8 cellular contexts compared by ENCODE assay signal in the genomic region with DNA sequence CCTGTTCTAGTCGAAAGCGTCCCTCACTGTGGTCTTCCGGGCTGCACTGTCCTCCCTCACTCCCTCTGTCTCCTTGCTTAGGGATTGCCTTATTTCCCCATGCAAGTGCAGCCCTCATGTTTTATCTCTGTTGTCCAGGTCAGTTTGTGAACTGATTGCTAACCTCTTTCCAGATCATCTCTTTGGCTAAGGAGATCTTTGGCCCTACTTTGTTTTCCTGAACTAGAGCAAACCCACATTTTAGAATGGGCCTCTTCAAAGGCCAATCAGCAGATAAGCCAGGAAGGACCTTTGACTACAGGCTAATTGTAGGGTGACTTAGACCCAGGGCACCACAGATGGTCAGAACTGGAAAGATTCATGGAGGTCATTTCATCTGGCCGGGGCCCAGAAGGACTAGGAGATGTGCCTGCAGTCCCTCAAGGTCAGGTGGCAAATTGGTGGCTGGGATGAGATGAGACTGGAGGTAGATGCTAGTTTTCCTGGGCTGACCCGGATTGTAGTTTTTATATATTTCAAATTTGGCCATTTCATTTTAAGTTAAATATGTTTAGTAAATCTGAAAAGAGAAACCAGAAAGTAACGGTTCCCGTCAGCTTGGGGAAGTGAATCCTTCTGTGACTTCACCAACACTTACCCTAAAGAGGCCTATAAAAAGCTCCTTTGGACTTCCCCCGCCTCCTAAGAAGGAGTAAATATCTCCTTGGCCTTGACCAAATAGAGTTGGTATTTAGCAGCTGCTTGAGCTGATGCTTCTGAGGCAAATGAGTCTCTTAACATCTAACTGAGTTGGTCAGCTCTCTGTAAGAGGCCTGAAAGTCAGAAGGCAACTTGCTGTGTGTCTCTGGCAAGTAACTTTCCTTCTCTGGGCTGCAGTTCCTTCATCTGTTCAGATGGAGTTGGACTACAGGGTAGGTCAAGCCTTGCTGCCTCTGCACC. TPM values are rescaled to one million over a fixed set of nuclear protein-coding genes. Genes with fewer than 3 reads are reported as not detected.
DNase-seq lines count a peak whose midpoint lies in the region; ATAC-seq, FAIRE-seq and TF ChIP-seq lines count a peak whose summit lies in the region.

No MANE protein-coding gene starts in this region.

- ATAC-seq in GM19452 (IDR thresholded peaks at IDR 0.05; ENCODE audit: unreplicated experiment) (peak; percentile 56), HG03457 (IDR thresholded peaks at IDR 0.05; ENCODE audit: unreplicated experiment) (peak; percentile 56), GM12878 (peak; percentile 74)

- in situ Hi-C loops in GM12878 (cut with MboI) = no loop called here

- H3K4me3 ChIP-seq in GM08714 (ENCODE audit: low read length) (peak overlapping the region; percentile 50; the same call in 1 of the 2 replicates), GM12878 (peak overlapping the region; percentile 59; the same call in 1 of the 2 replicates), stomach (no peak overlapping the region)

- H3K4me1 ChIP-seq in GM12878 (ENCODE audit: control insufficient read depth, insufficient read depth, low read length) (peaks cover 68% of the 10 kb centered on the region), stomach (peaks cover 0 to 13% (median under 1%) of the 10 kb centered on the region in 4 donors)

- peak overlapping the region; percentile 95 for H3K4me2 ChIP-seq in GM12878 (ENCODE audit: control insufficient read depth, insufficient read depth)

- under 1% methylated on average over 8 of the region's 8 CpGs for WGBS in GM12878 (ENCODE audit: insufficient coverage, insufficient replicate concordance, low lambda C conversion rate, missing lambda C conversion rate)
- 72 to 85% (median 76%) methylated on average over 8 of the region's 8 CpGs for WGBS in stomach, 5 donors

- peak; percentile 84 for FAIRE-seq in GM12878 (lab: Jason Lieb, UNC)
- FAIRE-seq in frontal cortex (lab: Jason Lieb, UNC) = no peak

- TF ChIP-seq EP300 in GM12878 (IDR thresholded peaks at IDR 0.05; ENCODE audit: borderline replicate concordance in 1 of 2, control insufficient read depth in 1 of 2, low read depth in 2 of 2, low read length in 2 of 2) (peak; percentile 93 to 97), stomach (IDR thresholded peaks at IDR 0.05) (no peak)

- peak; percentile 27; the same call in 1 of the 2 replicates for TF ChIP-seq RAD21 in GM12878 (IDR thresholded peaks at IDR 0.05; ENCODE audit: insufficient read depth, low read depth, low read length)

- CTCF ChIA-PET in GM12878 (lab: Yijun Ruan, JAX) = interaction anchor here (0.7 to 3.7 kb wide), 14 partner anchors 12 to 117 kb away, joined by 3 to 48 read pairs (median 5); a partner anchor contains a TSS

- TF ChIP-seq POLR2A in GM12878 (IDR thresholded peaks at IDR 0.05; ENCODE audit: low read depth, low read length) = peak; percentile 79
- no peak for TF ChIP-seq POLR2A in stomach (IDR thresholded peaks at IDR 0.05)

- H3K36me3 ChIP-seq in GM12878 (ENCODE audit: control insufficient read depth in 2 of 2, insufficient read depth in 2 of 2, low read length in 1 of 2) (no peaks in the 10 kb centered on the region), stomach (no peaks in the 10 kb centered on the region)

- POLR2A ChIA-PET in GM12878 (lab: Charles Lee) = interaction anchor here (0.7 to 14.5 kb wide), 19 partner anchors 10 to 337 kb away, joined by 3 to 255 read pairs (median 5); a partner anchor contains a TSS

- BruUV-seq in GM12878 (replicated peaks; lab: Mats Ljungman, UMichigan) = TSS peak; percentile 92

- H3K27me3 ChIP-seq in GM12878 (replicated peaks in 1 of 2; ENCODE audit: control insufficient read depth in 2 of 2, insufficient read depth in 2 of 2, low read length in 1 of 2) = no peaks in the 10 kb centered on the region
- H3K27me3 ChIP-seq in stomach = no peaks in the 10 kb centered on the region

- TF ChIP-seq CTCF in GM12878 (IDR thresholded peaks at IDR 0.05 in 2 of 3, conservative IDR thresholded peaks at IDR 0.05 in 1 of 3; ENCODE audit: control insufficient read depth in 2 of 3, extremely low read depth in 1 of 3, insufficient read depth in 1 of 3, low read depth in 3 of 3, low read length in 3 of 3) (no peak), stomach (IDR thresholded peaks at IDR 0.05) (no peak)

- RAD21 ChIA-PET in GM12878 (lab: Charles Lee; ENCODE audit: unreplicated experiment) = interaction anchor here (0.6 to 13.2 kb wide), 19 partner anchors 8 to 221 kb away, joined by 3 to 364 read pairs (median 8); a partner anchor contains a TSS

- H3K27ac ChIP-seq in GM12878 (ENCODE audit: control insufficient read depth, insufficient read depth) (peak overlapping the region; percentile 97), stomach (peak overlapping the region; percentile 36 to 82 (median 56))

- H3K9me3 ChIP-seq in GM12878 (replicated peaks; ENCODE audit: control insufficient read depth, insufficient read depth, low read length) = no peaks in the 10 kb centered on the region
- no peaks in the 10 kb centered on the region for H3K9me3 ChIP-seq in stomach

- no peaks in the 10 kb centered on the region for H4K20me1 ChIP-seq in GM12878 (ENCODE audit: control insufficient read depth, insufficient read depth)

- H3K79me2 ChIP-seq in GM12878 (ENCODE audit: control insufficient read depth, insufficient read depth, low read length) = peaks cover 1% of the 10 kb centered on the region; the same call in 1 of the 2 replicates

- H2AFZ ChIP-seq in GM12878 (ENCODE audit: control insufficient read depth, low read depth, low read length) = no peak overlapping the region

- peak; percentile 97 for DNase-seq in GM12878 (ENCODE audit: low read depth, low spot score)
- DNase-seq in stomach = no peak
- no peak for DNase-seq in NCI-H1436 (lab: John Stamatoyannopoulos, UW)
- DNase-seq in frontal cortex (ENCODE audit: low spot score in 2 of 2) = no peak
- no peak for DNase-seq in NCI-H128 (lab: John Stamatoyannopoulos, UW; ENCODE audit: unreplicated experiment)

- SMC1A ChIA-PET in GM12878 (lab: Charles Lee; ENCODE audit: uncharacterized antibody, unreplicated experiment) = interaction anchor here (0.6 to 13.6 kb wide), 19 partner anchors 21 to 478 kb away, joined by 3 to 243 read pairs (median 4); a partner anchor contains a TSS

- peak overlapping the region; percentile 94 for H3K9ac ChIP-seq in GM12878 (ENCODE audit: control insufficient read depth, insufficient read depth, low read length)

- intact Hi-C loops in GM12878 (cut with micrococcal nuclease; ENCODE audit: unreplicated experiment) = loop anchor here (1.0 kb wide), 1 partner anchor 21 kb away; no protein-coding TSS in a partner anchor
- intact Hi-C loops in stomach (cut with DNase I; ENCODE audit: low total_unique reads) = no loop called here

RNA-seq across cellular contexts. Expression of a gene that starts 6.3 kb away (rescaled TPM):
- total RNA-seq in GM12878 (2013; cell fraction: nucleolus; rRNA removed) = 89.0 and 97.1 TPM in 2 replicates
- total RNA-seq in GM12878 (2014; rRNA removed) (55.6 and 58.3 TPM in 2 replicates), GM12878 (2014; rRNA removed; fragmentation: Illumina TruSeq; extraction: Trizol) (39.7 and 49.1 TPM in 2 replicates), GM12878 (2021) (59.6 and 60.6 TPM in 2 replicates), stomach (10 to 100 TPM in 2 of 5 donors, 1 to 10 TPM in 3; 2.3 to 40.6 (median 6.4) TPM), frontal cortex (6.9 TPM)
- 19.4 TPM for polyA plus RNA-seq in GM12878 (2011; ENCODE audit: low read depth)
- polyA plus RNA-seq in GM12878 (2011; rRNA removed) (28.3 and 39.2 TPM in 2 replicates), GM12878 (2014; fragmentation: Illumina TruSeq; extraction: Trizol) (24.1 and 45.5 TPM in 2 replicates), GM12878 (2014; fragmentation: Nextera tagmentation; extraction: Ambion mirVana) (10 to 100 TPM; 32.9 to 43.1 TPM), GM12878 (2014; rRNA removed) (68.5 and 69.4 TPM in 2 replicates), GM12878 (2016; fragmentation: Nextera tagmentation; extraction: Ambion mirVana) (10 to 100 TPM; 77.0 to 91.6 TPM), stomach (10 to 100 TPM in 2 of 3 donors, 1 to 10 TPM in 1; 8.1 to 16.5 (median 11.7) TPM)
- 62.0 and 77.9 TPM in 2 replicates for polyA plus RNA-seq in GM12878 (2011; cell fraction: cytosol; rRNA removed)
- polyA plus RNA-seq in GM12878 (2011; cell fraction: nucleus; rRNA removed) = 63.2 and 65.7 TPM in 2 replicates
- 31.7 and 40.1 TPM in 2 replicates for polyA plus RNA-seq in GM12878 (2012)
- 27.9 and 43.7 TPM in 2 replicates for polyA minus RNA-seq in GM12878 (2011; rRNA and poly(A)+ RNA removed)
- 16.3 and 17.8 TPM in 2 replicates for polyA minus RNA-seq in GM12878 (2011; cell fraction: cytosol; rRNA and poly(A)+ RNA removed)
- 19.6 and 37.5 TPM in 2 replicates for polyA minus RNA-seq in GM12878 (2011; cell fraction: nucleus; rRNA and poly(A)+ RNA removed)

RNA-seq across cellular contexts. Expression of a gene that starts 24.5 kb away (rescaled TPM):
- total RNA-seq in GM12878 (2013; cell fraction: nucleolus; rRNA removed) = 10.9 and 13.8 TPM in 2 replicates
- total RNA-seq in GM12878 (2014; rRNA removed) (43.9 and 44.3 TPM in 2 replicates), GM12878 (2014; rRNA removed; fragmentation: Illumina TruSeq; extraction: Trizol) (22.8 and 23.4 TPM in 2 replicates), GM12878 (2021) (40.0 and 45.6 TPM in 2 replicates), stomach (10 to 100 TPM in 2 of 5 donors, 1 to 10 TPM in 3; 3.5 to 12.5 (median 7.7) TPM), frontal cortex (8.2 TPM)
- 30.0 TPM for polyA plus RNA-seq in GM12878 (2011; ENCODE audit: low read depth)
- polyA plus RNA-seq in GM12878 (2011; rRNA removed) (49.8 and 66.1 TPM in 2 replicates), GM12878 (2014; fragmentation: Illumina TruSeq; extraction: Trizol) (20.4 and 42.0 TPM in 2 replicates), GM12878 (2014; fragmentation: Nextera tagmentation; extraction: Ambion mirVana) (10 to 100 TPM; 94.7 to 96.2 TPM), GM12878 (2014; rRNA removed) (49.6 and 57.0 TPM in 2 replicates), GM12878 (2016; fragmentation: Nextera tagmentation; extraction: Ambion mirVana) (10 to 100 TPM; 63.3 to 69.4 TPM), stomach (10 to 100 TPM; 12.2 to 14.7 (median 12.9) TPM)
- 94.7 and 108 TPM in 2 replicates for polyA plus RNA-seq in GM12878 (2011; cell fraction: cytosol; rRNA removed)
- 65.0 and 80.8 TPM in 2 replicates for polyA plus RNA-seq in GM12878 (2011; cell fraction: nucleus; rRNA removed)
- 33.3 and 39.1 TPM in 2 replicates for polyA plus RNA-seq in GM12878 (2012)
- polyA minus RNA-seq in GM12878 (2011; rRNA and poly(A)+ RNA removed) = 47.0 and 62.1 TPM in 2 replicates
- 17.5 and 19.3 TPM in 2 replicates for polyA minus RNA-seq in GM12878 (2011; cell fraction: cytosol; rRNA and poly(A)+ RNA removed)
- polyA minus RNA-seq in GM12878 (2011; cell fraction: nucleus; rRNA and poly(A)+ RNA removed) = 10.2 and 17.5 TPM in 2 replicates

RNA-seq across cellular contexts. Expression of a gene that starts 33.8 kb away (rescaled TPM):
- 40.8 and 41.5 TPM in 2 replicates for total RNA-seq in GM12878 (2013; cell fraction: nucleolus; rRNA removed)
- total RNA-seq in GM12878 (2014; rRNA removed) = 105 and 117 TPM in 2 replicates
- 89.6 and 101 TPM in 2 replicates for total RNA-seq in GM12878 (2014; rRNA removed; fragmentation: Illumina TruSeq; extraction: Trizol)
- 88.4 and 89.2 TPM in 2 replicates for total RNA-seq in GM12878 (2021)
- polyA plus RNA-seq in GM12878 (2011; ENCODE audit: low read depth) = 40.9 TPM
- 73.6 and 89.7 TPM in 2 replicates for polyA plus RNA-seq in GM12878 (2011; rRNA removed)
- polyA plus RNA-seq in GM12878 (2011; cell fraction: cytosol; rRNA removed) = 90.3 and 94.2 TPM in 2 replicates
- 68.9 and 73.0 TPM in 2 replicates for polyA plus RNA-seq in GM12878 (2011; cell fraction: nucleus; rRNA removed)
- polyA plus RNA-seq in GM12878 (2012) = 50.5 and 55.2 TPM in 2 replicates
- 71.2 and 101 TPM in 2 replicates for polyA plus RNA-seq in GM12878 (2014; fragmentation: Illumina TruSeq; extraction: Trizol)
- 100 to 1,000 TPM; 161 to 209 TPM for polyA plus RNA-seq in GM12878 (2014; fragmentation: Nextera tagmentation; extraction: Ambion mirVana)
- polyA plus RNA-seq in GM12878 (2014; rRNA removed) = 93.2 and 108 TPM in 2 replicates
- 100 to 1,000 TPM; 207 to 217 TPM for polyA plus RNA-seq in GM12878 (2016; fragmentation: Nextera tagmentation; extraction: Ambion mirVana)
- polyA minus RNA-seq in GM12878 (2011; rRNA and poly(A)+ RNA removed) = 44.1 and 47.2 TPM in 2 replicates
- 16.8 and 20.8 TPM in 2 replicates for polyA minus RNA-seq in GM12878 (2011; cell fraction: cytosol; rRNA and poly(A)+ RNA removed)
- 26.8 and 39.8 TPM in 2 replicates for polyA minus RNA-seq in GM12878 (2011; cell fraction: nucleus; rRNA and poly(A)+ RNA removed)
- 100 to 1,000 TPM in 1 of 5 donors, 10 to 100 TPM in 3, 1 to 10 TPM in 1; 6.7 to 136 (median 37.9) TPM for total RNA-seq in stomach
- polyA plus RNA-seq in stomach = 10 to 100 TPM; 53.3 to 69.4 (median 69.0) TPM
- total RNA-seq in frontal cortex = 37.1 TPM

RNA-seq across cellular contexts. Expression of a gene that starts 34.1 kb away (rescaled TPM):
- total RNA-seq in GM12878 (2013; cell fraction: nucleolus; rRNA removed) = 70.6 and 92.6 TPM in 2 replicates
- total RNA-seq in GM12878 (2014; rRNA removed) (19.6 and 20.7 TPM in 2 replicates), GM12878 (2014; rRNA removed; fragmentation: Illumina TruSeq; extraction: Trizol) (13.5 and 14.3 TPM in 2 replicates), GM12878 (2021) (52.1 and 57.5 TPM in 2 replicates), stomach (10 to 100 TPM in 4 of 5 donors, 1 to 10 TPM in 1; 9.5 to 94.5 (median 58.5) TPM), frontal cortex (15.1 TPM)
- 34.9 TPM for polyA plus RNA-seq in GM12878 (2011; ENCODE audit: low read depth)
- polyA plus RNA-seq in GM12878 (2011; rRNA removed) (26.2 and 34.9 TPM in 2 replicates), GM12878 (2014; fragmentation: Illumina TruSeq; extraction: Trizol) (31.7 and 41.3 TPM in 2 replicates), GM12878 (2014; fragmentation: Nextera tagmentation; extraction: Ambion mirVana) (1 to 10 TPM; 7.0 to 8.1 TPM), GM12878 (2014; rRNA removed) (36.4 and 40.2 TPM in 2 replicates), GM12878 (2016; fragmentation: Nextera tagmentation; extraction: Ambion mirVana) (10 to 100 TPM; 33.0 to 36.3 TPM), stomach (10 to 100 TPM; 10.2 to 18.3 (median 11.8) TPM)
- polyA plus RNA-seq in GM12878 (2011; cell fraction: cytosol; rRNA removed) = 25.9 and 26.0 TPM in 2 replicates
- 244 and 300 TPM in 2 replicates for polyA plus RNA-seq in GM12878 (2011; cell fraction: nucleus; rRNA removed)
- 51.0 and 62.2 TPM in 2 replicates for polyA plus RNA-seq in GM12878 (2012)
- polyA minus RNA-seq in GM12878 (2011; rRNA and poly(A)+ RNA removed) = 50.4 and 73.4 TPM in 2 replicates
- polyA minus RNA-seq in GM12878 (2011; cell fraction: cytosol; rRNA and poly(A)+ RNA removed) = 9.0 and 14.0 TPM in 2 replicates
- polyA minus RNA-seq in GM12878 (2011; cell fraction: nucleus; rRNA and poly(A)+ RNA removed) = 39.3 and 49.0 TPM in 2 replicates

Comparison
In these comparisons a context has a peak if more than half of its experiments do, and no peak if none do; other contexts are left out.
1. H3K4me3 ChIP-seq: peak in GM08714 (single experiment) and GM12878 (single experiment); none in stomach (0 of 4).
2. Peak in every context shown above with its lines, with median percentiles within 50 percentile points of each other: ATAC-seq.